ENCODE assay signal across 7 cellular contexts in genomic region chr2:9844036-9844483, GRCh38. TPM values are rescaled to one million over a fixed set of nuclear protein-coding genes. Genes with fewer than 3 reads are reported as not detected.
DNase-seq lines count a peak whose midpoint lies in the region; TF ChIP-seq lines count a peak whose summit lies in the region.

No MANE protein-coding gene starts in this region.

- peak overlapping the region; percentile 81 for H3K9ac ChIP-seq in NT2/D1 (ENCODE audit: insufficient read length, low read depth)
- H3K9ac ChIP-seq in colonic mucosa (ENCODE audit: low read depth in 2 of 2, low read length in 2 of 2), result peak overlapping the region; percentile 65 to 83
- H3K9ac ChIP-seq in mucosa of stomach (ENCODE audit: low read length), result peak overlapping the region; percentile 81

- H3K4me3 ChIP-seq in GM12875 (ENCODE audit: low read depth, low read length) (peak overlapping the region; percentile 72), NT2/D1 (ENCODE audit: insufficient read length, low read depth) (peak overlapping the region; percentile 67), colonic mucosa (peak overlapping the region; percentile 66), mucosa of stomach (ENCODE audit: low read length) (peak overlapping the region; percentile 96)

- intact Hi-C loops in colonic mucosa (cut with DNase I), result no loop called here

- H3K36me3 ChIP-seq in NT2/D1 (ENCODE audit: insufficient read depth, insufficient read length, low read length) (peaks cover 22% of the 10 kb centered on the region), colonic mucosa (no peaks in the 10 kb centered on the region), mucosa of stomach (ENCODE audit: control insufficient read depth, insufficient read depth, low read length) (no peaks in the 10 kb centered on the region)

- H3K27me3 ChIP-seq in NT2/D1 (ENCODE audit: insufficient read depth, insufficient read length) (no peaks in the 10 kb centered on the region), colonic mucosa (no peaks in the 10 kb centered on the region), mucosa of stomach (ENCODE audit: control insufficient read depth, insufficient read depth, low read length) (no peaks in the 10 kb centered on the region)

- H3K4me1 ChIP-seq in NT2/D1 (ENCODE audit: insufficient read depth, insufficient read length) (peaks cover 3% of the 10 kb centered on the region), colonic mucosa (no peaks in the 10 kb centered on the region), mucosa of stomach (ENCODE audit: control insufficient read depth, insufficient read depth, low read length) (peaks cover 18% of the 10 kb centered on the region)

- DNase-seq in NT2/D1 (ENCODE audit: low read depth, low spot score), result no peak
- DNase-seq in colonic mucosa, result no peak
- no peak for DNase-seq in NCI-H1092 treated with DMSO at 0.1 percent for 48 hours (lab: John Stamatoyannopoulos, UW)
- no peak for DNase-seq in NCI-H1048 (lab: John Stamatoyannopoulos, UW)
- no peak for DNase-seq in NCI-H2107 treated with DMSO at 0.1 percent for 48 hours (lab: John Stamatoyannopoulos, UW; ENCODE audit: unreplicated experiment)

- TF ChIP-seq CTCF in GM12875 (IDR thresholded peaks at IDR 0.05; ENCODE audit: borderline replicate concordance, insufficient read depth, low read depth, low read length), result no peak
- TF ChIP-seq CTCF in colonic mucosa (IDR thresholded peaks at IDR 0.05), result no peak

- H3K9me3 ChIP-seq in NT2/D1 (ENCODE audit: insufficient read depth, low read length), result no peaks in the 10 kb centered on the region
- H3K9me3 ChIP-seq in colonic mucosa, result no peaks in the 10 kb centered on the region
- H3K9me3 ChIP-seq in mucosa of stomach (ENCODE audit: control insufficient read depth, low read length), result no peaks in the 10 kb centered on the region

- H3K27ac ChIP-seq in colonic mucosa, result peak overlapping the region; percentile 87

RNA-seq across cellular contexts. Expression of gene TAF1B, which starts 0.8 kb away (rescaled TPM):
- 10 to 100 TPM in 1 of 2 donors, 1 to 10 TPM in 1; 8.8 to 13.0 TPM for total RNA-seq in colonic mucosa
